In genomic region chr1:192807968-192808587, GRCh38 we compare ENCODE assay signal across 8 cellular contexts. TPM values are rescaled to one million over a fixed set of nuclear protein-coding genes. Genes with fewer than 3 reads are reported as not detected.
DNase-seq lines count a peak whose midpoint lies in the region; ATAC-seq and TF ChIP-seq lines count a peak whose summit lies in the region.

No MANE protein-coding gene starts in this region.

- no peak for ATAC-seq in naive thymus-derived CD8-positive, alpha-beta T cell
- ATAC-seq in GM18858 (IDR thresholded peaks at IDR 0.05; ENCODE audit: unreplicated experiment) (no peak), GM21515 (IDR thresholded peaks at IDR 0.05; ENCODE audit: unreplicated experiment) (no peak)

- peak overlapping the region; percentile 56 for H3K4me3 ChIP-seq in SJSA1

- POLR2A ChIA-PET in naive thymus-derived CD8-positive, alpha-beta T cell (lab: Charles Lee), result interaction anchor here (1.9 to 4.0 kb wide), 2 partner anchors 251 to 314 kb away, joined by 7 to 14 read pairs; partner anchors contain the start of genes CDC73, RO60 and UCHL5
- POLR2A ChIA-PET in GM10248 (lab: Yijun Ruan, JAX), result interaction anchor here (0.6 to 1.9 kb wide), 4 partner anchors 12 to 1485 kb away, joined by 3 to 7 read pairs (median 6); no protein-coding TSS in a partner anchor

- H3K4me1 Mint-ChIP-seq in activated naive CD4-positive, alpha-beta T cell treated with anti-CD3 and anti-CD28 coated beads, Interleukin-2, amount 10 ng/mL, durations not matched to agents 7 days and 5 days, result peaks cover 29% of the 10 kb centered on the region
- peaks cover 18% of the 10 kb centered on the region for H3K4me1 Mint-ChIP-seq in endothelial cell (ENCODE audit: unreplicated experiment)
- peaks cover 11 to 41% (median 28%) of the 10 kb centered on the region in 4 donors for H3K4me1 Mint-ChIP-seq in naive thymus-derived CD8-positive, alpha-beta T cell

- peaks cover 3% of the 10 kb centered on the region; the same call in 1 of the 2 replicates for H3K36me3 ChIP-seq in SJSA1

- peak overlapping the region; percentile 37 for H3K27ac ChIP-seq in SJSA1

- CTCF ChIA-PET in activated naive CD4-positive, alpha-beta T cell treated with anti-CD3 and anti-CD28 coated beads, Interleukin-2, amount 10 ng/mL, durations not matched to agents 7 days and 5 days (lab: Charles Lee), result interaction anchor here (0.9 to 5.8 kb wide), 7 partner anchors 8 to 314 kb away, joined by 3 to 49 read pairs (median 3); partner anchors contain the start of genes CDC73, RO60 and UCHL5
- CTCF ChIA-PET in GM10248 (lab: Yijun Ruan, JAX), result interaction anchor here (0.8 to 6.0 kb wide), 18 partner anchors 11 to 382 kb away, joined by 3 to 59 read pairs (median 4); partner anchors contain the start of gene CDC73

- H3K4me3 Mint-ChIP-seq in activated naive CD4-positive, alpha-beta T cell treated with anti-CD3 and anti-CD28 coated beads, Interleukin-2, amount 10 ng/mL, durations not matched to agents 7 days and 5 days, result peak overlapping the region; percentile 89
- H3K4me3 Mint-ChIP-seq in endothelial cell (ENCODE audit: unreplicated experiment), result peak overlapping the region; percentile 88
- H3K4me3 Mint-ChIP-seq in naive thymus-derived CD8-positive, alpha-beta T cell, result peak overlapping the region; percentile 93 to 100 (median 98)

- H3K27me3 ChIP-seq in SJSA1 (replicated peaks), result no peaks in the 10 kb centered on the region

- DNase-seq in activated naive CD4-positive, alpha-beta T cell treated with anti-CD3 and anti-CD28 coated beads, Interleukin-2, amount 10 ng/mL, durations not matched to agents 7 days and 5 days, result no peak
- DNase-seq in activated naive CD4-positive, alpha-beta T cell treated with anti-CD3 and anti-CD28 coated beads, Interleukin-2, amount 50 U/mL, for 16 hours, result no peak
- DNase-seq in SJSA1 (ENCODE audit: low read depth in 1 of 2, low spot score in 2 of 2) (peak in 1 of 2 experiments; percentile 33), endothelial cell (ENCODE audit: low spot score) (no peak), GM10248 (ENCODE audit: extremely low spot score) (no peak)
- DNase-seq in naive thymus-derived CD8-positive, alpha-beta T cell, result peak in 2 of 10 donors; percentile 1 to 30

- peak overlapping the region; percentile 64 for H3K27ac Mint-ChIP-seq in activated naive CD4-positive, alpha-beta T cell treated with anti-CD3 and anti-CD28 coated beads, Interleukin-2, amount 10 ng/mL, durations not matched to agents 7 days and 5 days
- peak overlapping the region; percentile 27 for H3K27ac Mint-ChIP-seq in endothelial cell (ENCODE audit: unreplicated experiment)
- H3K27ac Mint-ChIP-seq in naive thymus-derived CD8-positive, alpha-beta T cell, result peak overlapping the region; percentile 90 to 99 (median 94)

- peaks cover 19% of the 10 kb centered on the region for H3K27me3 Mint-ChIP-seq in activated naive CD4-positive, alpha-beta T cell treated with anti-CD3 and anti-CD28 coated beads, Interleukin-2, amount 10 ng/mL, durations not matched to agents 7 days and 5 days
- no peaks in the 10 kb centered on the region for H3K27me3 Mint-ChIP-seq in endothelial cell (ENCODE audit: unreplicated experiment)
- peaks cover 0 to 2% (median 0%) of the 10 kb centered on the region in 5 donors for H3K27me3 Mint-ChIP-seq in naive thymus-derived CD8-positive, alpha-beta T cell

- no peak for TF ChIP-seq CTCF in endothelial cell (IDR thresholded peaks at IDR 0.05; ENCODE audit: unreplicated experiment)
- no peak for TF ChIP-seq CTCF in GM10248 (IDR thresholded peaks at IDR 0.05; ENCODE audit: control extremely low read depth, extremely low read depth, low read depth, missing control alignments)

- H3K4me1 ChIP-seq in SJSA1 (replicated peaks), result peaks cover 21% of the 10 kb centered on the region

- no peaks in the 10 kb centered on the region for H3K9me3 ChIP-seq in SJSA1 (replicated peaks)

- no peaks in the 10 kb centered on the region for H3K36me3 Mint-ChIP-seq in activated naive CD4-positive, alpha-beta T cell treated with anti-CD3 and anti-CD28 coated beads, Interleukin-2, amount 10 ng/mL, durations not matched to agents 7 days and 5 days
- peaks cover 5% of the 10 kb centered on the region for H3K36me3 Mint-ChIP-seq in endothelial cell (ENCODE audit: low read depth, unreplicated experiment)
- H3K36me3 Mint-ChIP-seq in naive thymus-derived CD8-positive, alpha-beta T cell, result peaks cover 0 to 4% (median 0%) of the 10 kb centered on the region in 3 donors

- no peaks in the 10 kb centered on the region for H3K9me3 Mint-ChIP-seq in activated naive CD4-positive, alpha-beta T cell treated with anti-CD3 and anti-CD28 coated beads, Interleukin-2, amount 10 ng/mL, durations not matched to agents 7 days and 5 days
- no peaks in the 10 kb centered on the region for H3K9me3 Mint-ChIP-seq in endothelial cell (ENCODE audit: unreplicated experiment)
- no peaks in the 10 kb centered on the region for H3K9me3 Mint-ChIP-seq in naive thymus-derived CD8-positive, alpha-beta T cell

RNA-seq across cellular contexts. Expression of gene RGS2, which starts 0.8 kb away (rescaled TPM):
- 2.1 and 4.7 TPM in 2 replicates for total RNA-seq in SJSA1 (2014; rRNA removed; shearing (Covaris generic))
- total RNA-seq in endothelial cell (ENCODE audit: unreplicated experiment), result 4.7 TPM
- total RNA-seq in naive thymus-derived CD8-positive, alpha-beta T cell, result 1 to 10 TPM; 9.7 TPM
- polyA plus RNA-seq in naive thymus-derived CD8-positive, alpha-beta T cell, result 10 to 100 TPM; 19.3 to 74.8 (median 25.0) TPM

Comparison
In these comparisons a context has a peak if more than half of its experiments do, and no peak if none do; other contexts are left out.
1. H3K27ac Mint-ChIP-seq: peak in every context shown above with its lines; median percentile 94 in naive thymus-derived CD8-positive, alpha-beta T cell; 64 in activated naive CD4-positive, alpha-beta T cell treated with anti-CD3 and anti-CD28 coated beads, Interleukin-2, amount 10 ng/mL, durations not matched to agents 7 days and 5 days; 27 in endothelial cell.